ENCODE assay signal across 1 cellular context in the genomic region with DNA sequence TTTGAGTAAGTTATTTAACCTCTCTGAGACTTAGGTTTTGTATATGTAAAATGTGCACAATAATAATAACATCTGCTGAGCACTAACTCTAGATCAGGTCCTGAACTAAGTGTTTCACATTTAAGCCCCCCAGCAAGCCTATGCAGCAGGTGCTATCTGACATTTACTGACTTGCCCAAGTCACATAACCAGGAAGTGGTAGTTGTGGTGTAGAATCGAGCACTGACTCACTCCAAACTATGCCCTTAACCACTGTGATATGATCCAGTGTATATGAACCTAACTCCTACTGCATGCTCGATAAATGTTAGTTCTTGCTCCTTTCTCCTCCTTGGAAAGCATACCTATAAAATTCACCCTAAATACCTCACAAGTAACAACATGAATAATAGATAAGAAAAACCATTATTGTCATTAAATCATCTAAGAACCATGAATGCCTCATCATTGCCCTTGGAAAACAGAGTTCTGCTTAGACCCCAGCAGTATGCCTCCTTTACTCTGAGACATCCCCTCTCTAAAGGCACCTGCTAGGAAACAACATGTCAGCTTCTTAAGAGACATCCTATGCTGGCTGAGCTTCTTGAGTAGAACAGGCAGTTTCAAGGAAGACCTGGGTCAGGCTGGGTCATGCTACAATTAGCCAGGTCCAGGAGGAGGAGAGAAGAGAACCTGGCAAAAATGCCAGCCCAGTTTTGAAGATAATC.
TF ChIP-seq lines count a peak whose summit lies in the region.

No MANE protein-coding gene starts in this region.

TF ChIP-seq in GM23338, 12 proteins besides CTCF, POLR2A, EP300 and RAD21:
- TF ChIP-seq JUNB (IDR thresholded peaks at IDR 0.05; ENCODE audit: unreplicated experiment) (no peak), CREB1 (CRISPR knock-in tag; IDR thresholded peaks at IDR 0.05; ENCODE audit: low read depth) (no peak), NANOG (IDR thresholded peaks at IDR 0.05; ENCODE audit: borderline replicate concordance) (no peak), ZNF114 (CRISPR knock-in tag; IDR thresholded peaks at IDR 0.05) (no peak), EZH2 (IDR thresholded peaks at IDR 0.05; ENCODE audit: low read depth, unreplicated experiment) (no peak), ZNF331 (CRISPR knock-in tag; IDR thresholded peaks at IDR 0.05; ENCODE audit: low read depth) (no peak), STAT1 (IDR thresholded peaks at IDR 0.05; ENCODE audit: unreplicated experiment) (no peak), EZH2phosphoT487 (IDR thresholded peaks at IDR 0.05; ENCODE audit: unreplicated experiment) (no peak)
- TF ChIP-seq, protein P1, sequence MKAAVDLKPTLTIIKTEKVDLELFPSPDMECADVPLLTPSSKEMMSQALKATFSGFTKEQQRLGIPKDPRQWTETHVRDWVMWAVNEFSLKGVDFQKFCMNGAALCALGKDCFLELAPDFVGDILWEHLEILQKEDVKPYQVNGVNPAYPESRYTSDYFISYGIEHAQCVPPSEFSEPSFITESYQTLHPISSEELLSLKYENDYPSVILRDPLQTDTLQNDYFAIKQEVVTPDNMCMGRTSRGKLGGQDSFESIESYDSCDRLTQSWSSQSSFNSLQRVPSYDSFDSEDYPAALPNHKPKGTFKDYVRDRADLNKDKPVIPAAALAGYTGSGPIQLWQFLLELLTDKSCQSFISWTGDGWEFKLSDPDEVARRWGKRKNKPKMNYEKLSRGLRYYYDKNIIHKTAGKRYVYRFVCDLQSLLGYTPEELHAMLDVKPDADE (IDR thresholded peaks at IDR 0.05): no peak
- TF ChIP-seq, protein P2, sequence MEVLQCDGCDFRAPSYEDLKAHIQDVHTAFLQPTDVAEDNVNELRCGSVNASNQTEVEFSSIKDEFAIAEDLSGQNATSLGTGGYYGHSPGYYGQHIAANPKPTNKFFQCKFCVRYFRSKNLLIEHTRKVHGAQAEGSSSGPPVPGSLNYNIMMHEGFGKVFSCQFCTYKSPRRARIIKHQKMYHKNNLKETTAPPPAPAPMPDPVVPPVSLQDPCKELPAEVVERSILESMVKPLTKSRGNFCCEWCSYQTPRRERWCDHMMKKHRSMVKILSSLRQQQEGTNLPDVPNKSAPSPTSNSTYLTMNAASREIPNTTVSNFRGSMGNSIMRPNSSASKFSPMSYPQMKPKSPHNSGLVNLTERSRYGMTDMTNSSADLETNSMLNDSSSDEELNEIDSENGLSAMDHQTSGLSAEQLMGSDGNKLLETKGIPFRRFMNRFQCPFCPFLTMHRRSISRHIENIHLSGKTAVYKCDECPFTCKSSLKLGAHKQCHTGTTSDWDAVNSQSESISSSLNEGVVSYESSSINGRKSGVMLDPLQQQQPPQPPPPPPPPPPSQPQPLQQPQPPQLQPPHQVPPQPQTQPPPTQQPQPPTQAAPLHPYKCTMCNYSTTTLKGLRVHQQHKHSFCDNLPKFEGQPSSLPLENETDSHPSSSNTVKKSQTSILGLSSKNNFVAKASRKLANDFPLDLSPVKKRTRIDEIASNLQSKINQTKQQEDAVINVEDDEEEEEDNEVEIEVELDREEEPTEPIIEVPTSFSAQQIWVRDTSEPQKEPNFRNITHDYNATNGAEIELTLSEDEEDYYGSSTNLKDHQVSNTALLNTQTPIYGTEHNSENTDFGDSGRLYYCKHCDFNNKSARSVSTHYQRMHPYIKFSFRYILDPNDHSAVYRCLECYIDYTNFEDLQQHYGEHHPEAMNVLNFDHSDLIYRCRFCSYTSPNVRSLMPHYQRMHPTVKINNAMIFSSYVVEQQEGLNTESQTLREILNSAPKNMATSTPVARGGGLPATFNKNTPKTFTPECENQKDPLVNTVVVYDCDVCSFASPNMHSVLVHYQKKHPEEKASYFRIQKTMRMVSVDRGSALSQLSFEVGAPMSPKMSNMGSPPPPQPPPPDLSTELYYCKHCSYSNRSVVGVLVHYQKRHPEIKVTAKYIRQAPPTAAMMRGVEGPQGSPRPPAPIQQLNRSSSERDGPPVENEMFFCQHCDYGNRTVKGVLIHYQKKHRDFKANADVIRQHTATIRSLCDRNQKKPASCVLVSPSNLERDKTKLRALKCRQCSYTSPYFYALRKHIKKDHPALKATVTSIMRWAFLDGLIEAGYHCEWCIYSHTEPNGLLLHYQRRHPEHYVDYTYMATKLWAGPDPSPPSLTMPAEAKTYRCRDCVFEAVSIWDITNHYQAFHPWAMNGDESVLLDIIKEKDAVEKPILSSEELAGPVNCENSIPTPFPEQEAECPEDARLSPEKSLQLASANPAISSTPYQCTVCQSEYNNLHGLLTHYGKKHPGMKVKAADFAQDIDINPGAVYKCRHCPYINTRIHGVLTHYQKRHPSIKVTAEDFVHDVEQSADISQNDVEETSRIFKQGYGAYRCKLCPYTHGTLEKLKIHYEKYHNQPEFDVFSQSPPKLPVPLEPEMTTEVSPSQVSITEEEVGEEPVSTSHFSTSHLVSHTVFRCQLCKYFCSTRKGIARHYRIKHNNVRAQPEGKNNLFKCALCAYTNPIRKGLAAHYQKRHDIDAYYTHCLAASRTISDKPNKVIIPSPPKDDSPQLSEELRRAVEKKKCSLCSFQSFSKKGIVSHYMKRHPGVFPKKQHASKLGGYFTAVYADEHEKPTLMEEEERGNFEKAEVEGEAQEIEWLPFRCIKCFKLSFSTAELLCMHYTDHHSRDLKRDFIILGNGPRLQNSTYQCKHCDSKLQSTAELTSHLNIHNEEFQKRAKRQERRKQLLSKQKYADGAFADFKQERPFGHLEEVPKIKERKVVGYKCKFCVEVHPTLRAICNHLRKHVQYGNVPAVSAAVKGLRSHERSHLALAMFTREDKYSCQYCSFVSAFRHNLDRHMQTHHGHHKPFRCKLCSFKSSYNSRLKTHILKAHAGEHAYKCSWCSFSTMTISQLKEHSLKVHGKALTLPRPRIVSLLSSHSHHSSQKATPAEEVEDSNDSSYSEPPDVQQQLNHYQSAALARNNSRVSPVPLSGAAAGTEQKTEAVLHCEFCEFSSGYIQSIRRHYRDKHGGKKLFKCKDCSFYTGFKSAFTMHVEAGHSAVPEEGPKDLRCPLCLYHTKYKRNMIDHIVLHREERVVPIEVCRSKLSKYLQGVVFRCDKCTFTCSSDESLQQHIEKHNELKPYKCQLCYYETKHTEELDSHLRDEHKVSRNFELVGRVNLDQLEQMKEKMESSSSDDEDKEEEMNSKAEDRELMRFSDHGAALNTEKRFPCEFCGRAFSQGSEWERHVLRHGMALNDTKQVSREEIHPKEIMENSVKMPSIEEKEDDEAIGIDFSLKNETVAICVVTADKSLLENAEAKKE (CRISPR knock-in tag; IDR thresholded peaks at IDR 0.05): no peak
TF ChIP-seq in GM23338: peak in this region for 0.
